15 cellular contexts compared by ENCODE assay signal in the genomic region with DNA sequence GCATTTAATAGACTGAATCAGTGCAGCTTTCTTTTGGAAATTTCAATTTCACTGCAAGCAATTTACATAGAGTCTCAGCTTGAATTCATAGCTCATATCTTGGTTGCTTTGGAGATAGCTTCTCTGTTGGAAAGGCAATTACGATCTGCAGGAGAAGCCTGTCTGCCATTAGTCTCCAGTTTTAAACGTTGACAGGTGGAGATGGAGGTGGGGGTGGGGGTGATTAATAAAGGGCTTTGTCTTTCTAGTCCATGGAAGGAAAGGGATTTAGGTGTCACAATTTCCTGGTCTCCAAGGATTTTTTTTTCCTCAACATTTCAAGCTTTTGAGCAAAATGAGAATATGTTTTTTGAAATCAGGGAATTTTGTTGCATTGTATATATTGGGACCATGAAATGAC.
DNase-seq lines count a peak whose midpoint lies in the region; TF ChIP-seq lines count a peak whose summit lies in the region.
"Had no signal": no experiment of that assay in that cellular context is flagged by ENCODE, and none has a peak within 500 bp of the region (broad histone marks: within the 10 kb centered on the region; RNA-seq: fewer than 3 reads in every experiment).

No MANE protein-coding gene starts in this region.

- peak overlapping the region; percentile 18 for H3K27ac Mint-ChIP-seq in glutamatergic neuron (ENCODE audit: unreplicated experiment)
- H3K27ac Mint-ChIP-seq: HFFc6 had no signal

- peaks cover 20% of the 10 kb centered on the region for H3K4me1 Mint-ChIP-seq in glutamatergic neuron (ENCODE audit: low read depth, unreplicated experiment)

- DNase-seq in NCI-H1092 treated with DMSO at 0.1 percent for 48 hours (lab: John Stamatoyannopoulos, UW) (peak; percentile 14), NCI-H1092 (lab: John Stamatoyannopoulos, UW) (no peak), NCI-H146 (lab: John Stamatoyannopoulos, UW) (peak; percentile 96), NCI-H748 (lab: John Stamatoyannopoulos, UW; ENCODE audit: unreplicated experiment) (peak; percentile 89), glutamatergic neuron (no peak), LoVo (ENCODE audit: low spot score) (no peak)
- DNase-seq in stimulated activated CD4-positive, alpha-beta T cell treated with anti-CD3 and anti-CD28 coated beads, Interleukin-4, amount 100 ng/mL, for 24 hours = no peak
- DNase-seq in stimulated activated CD4-positive, alpha-beta T cell treated with anti-CD3 and anti-CD28 coated beads, Interleukin-2, amount 100 ng/mL, for 48 hours = no peak
- DNase-seq: AML-193, DND-41, HFFc6, KBM-7, NCI-H187, Peyer's patch, SW 1271 had no signal

- H3K27me3 Mint-ChIP-seq in glutamatergic neuron (ENCODE audit: unreplicated experiment) = peaks cover 2% of the 10 kb centered on the region

- no peak overlapping the region for H3K4me3 Mint-ChIP-seq in glutamatergic neuron (ENCODE audit: unreplicated experiment)
- H3K4me3 Mint-ChIP-seq: HFFc6 had no signal

- no peaks in the 10 kb centered on the region for H3K9me3 Mint-ChIP-seq in glutamatergic neuron (ENCODE audit: unreplicated experiment)
- H3K9me3 Mint-ChIP-seq: HFFc6 had no signal

- TF ChIP-seq CTCF in glutamatergic neuron (IDR thresholded peaks at IDR 0.05; ENCODE audit: partially characterized antibody, unreplicated experiment) = no peak

- no peaks in the 10 kb centered on the region for H3K36me3 Mint-ChIP-seq in glutamatergic neuron (ENCODE audit: unreplicated experiment)

Comparison
In these comparisons a context has a peak if more than half of its experiments do, and no peak if none do; other contexts are left out.
1. DNase-seq: peak in NCI-H1092 treated with DMSO at 0.1 percent for 48 hours (single experiment), NCI-H146 (single experiment) and NCI-H748 (single experiment); none in NCI-H1092 (single experiment), glutamatergic neuron (single experiment), stimulated activated CD4-positive, alpha-beta T cell treated with anti-CD3 and anti-CD28 coated beads, Interleukin-4, amount 100 ng/mL, for 24 hours (single experiment), stimulated activated CD4-positive, alpha-beta T cell treated with anti-CD3 and anti-CD28 coated beads, Interleukin-2, amount 100 ng/mL, for 48 hours (0 of 2) and LoVo (single experiment).